In genomic region chr7:123715198-123715597, GRCh38 we compare ENCODE assay signal across 1 cellular context.
TF ChIP-seq lines count a peak whose summit lies in the region.

No MANE protein-coding gene starts in this region.

TF ChIP-seq in SK-N-SH treated with all-trans-retinoic acid at 6 μM for 48 hours, 23 proteins besides CTCF, POLR2A, EP300 and RAD21 (continued from another document):
- TF ChIP-seq, protein P1, sequence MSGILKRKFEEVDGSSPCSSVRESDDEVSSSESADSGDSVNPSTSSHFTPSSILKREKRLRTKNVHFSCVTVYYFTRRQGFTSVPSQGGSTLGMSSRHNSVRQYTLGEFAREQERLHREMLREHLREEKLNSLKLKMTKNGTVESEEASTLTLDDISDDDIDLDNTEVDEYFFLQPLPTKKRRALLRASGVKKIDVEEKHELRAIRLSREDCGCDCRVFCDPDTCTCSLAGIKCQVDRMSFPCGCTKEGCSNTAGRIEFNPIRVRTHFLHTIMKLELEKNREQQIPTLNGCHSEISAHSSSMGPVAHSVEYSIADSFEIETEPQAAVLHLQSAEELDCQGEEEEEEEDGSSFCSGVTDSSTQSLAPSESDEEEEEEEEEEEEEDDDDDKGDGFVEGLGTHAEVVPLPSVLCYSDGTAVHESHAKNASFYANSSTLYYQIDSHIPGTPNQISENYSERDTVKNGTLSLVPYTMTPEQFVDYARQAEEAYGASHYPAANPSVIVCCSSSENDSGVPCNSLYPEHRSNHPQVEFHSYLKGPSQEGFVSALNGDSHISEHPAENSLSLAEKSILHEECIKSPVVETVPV (CRISPR knock-in tag; IDR thresholded peaks at IDR 0.05): no peak
- no peak for TF ChIP-seq TOX (CRISPR knock-in tag; IDR thresholded peaks at IDR 0.05; ENCODE audit: borderline replicate concordance)
- TF ChIP-seq, protein P2, sequence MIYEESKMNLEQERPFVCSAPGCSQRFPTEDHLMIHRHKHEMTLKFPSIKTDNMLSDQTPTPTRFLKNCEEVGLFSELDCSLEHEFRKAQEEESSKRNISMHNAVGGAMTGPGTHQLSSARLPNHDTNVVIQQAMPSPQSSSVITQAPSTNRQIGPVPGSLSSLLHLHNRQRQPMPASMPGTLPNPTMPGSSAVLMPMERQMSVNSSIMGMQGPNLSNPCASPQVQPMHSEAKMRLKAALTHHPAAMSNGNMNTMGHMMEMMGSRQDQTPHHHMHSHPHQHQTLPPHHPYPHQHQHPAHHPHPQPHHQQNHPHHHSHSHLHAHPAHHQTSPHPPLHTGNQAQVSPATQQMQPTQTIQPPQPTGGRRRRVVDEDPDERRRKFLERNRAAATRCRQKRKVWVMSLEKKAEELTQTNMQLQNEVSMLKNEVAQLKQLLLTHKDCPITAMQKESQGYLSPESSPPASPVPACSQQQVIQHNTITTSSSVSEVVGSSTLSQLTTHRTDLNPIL (CRISPR knock-in tag; IDR thresholded peaks at IDR 0.05; ENCODE audit: low read depth): no peak
- no peak for TF ChIP-seq RARB (CRISPR knock-in tag; IDR thresholded peaks at IDR 0.05)
